Comparison of ENCODE assay signal across 23 cellular contexts in genomic region chr21:15182731-15183130, GRCh38.
DNase-seq lines count a peak whose midpoint lies in the region; ATAC-seq and TF ChIP-seq lines count a peak whose summit lies in the region.
"Had no signal": no experiment of that assay in that cellular context is flagged by ENCODE, and none has a peak within 500 bp of the region (broad histone marks: within the 10 kb centered on the region; RNA-seq: fewer than 3 reads in every experiment).

No MANE protein-coding gene starts in this region.

- H3K27ac Mint-ChIP-seq in stimulated activated effector memory CD8-positive, alpha-beta T cell treated with anti-CD3 and anti-CD28 coated beads, Interleukin-12 subunit alpha, Interleukin-12 subunit beta, amount 100 ng/mL, for 72 hours, result no peak overlapping the region
- H3K27ac Mint-ChIP-seq: CD14-positive monocyte; CD4-positive, alpha-beta memory T cell; CD4-positive, CD25-positive, alpha-beta regulatory T cell; CD8-positive, alpha-beta memory T cell had no signal

- no peak for TF ChIP-seq EP300 in sigmoid colon (IDR thresholded peaks at IDR 0.05)

- no peak overlapping the region for H3K4me3 ChIP-seq in GM12865 (ENCODE audit: low read depth, low read length)
- H3K4me3 ChIP-seq in sigmoid colon, result no peak overlapping the region
- H3K4me3 ChIP-seq: BLaER1 had no signal

- H3K9me3 ChIP-seq in sigmoid colon, result no peaks in the 10 kb centered on the region
- H3K9me3 ChIP-seq: BE2C had no signal

- H3K4me1 Mint-ChIP-seq in stimulated activated effector memory CD8-positive, alpha-beta T cell treated with anti-CD3 and anti-CD28 coated beads, Interleukin-12 subunit alpha, Interleukin-12 subunit beta, amount 100 ng/mL, for 72 hours, result peaks cover 7% of the 10 kb centered on the region
- H3K4me1 Mint-ChIP-seq: CD14-positive monocyte; CD4-positive, alpha-beta memory T cell; CD4-positive, CD25-positive, alpha-beta regulatory T cell; CD8-positive, alpha-beta memory T cell had no signal

- peak; percentile 17 for DNase-seq in GM12865 (ENCODE audit: low read depth)
- DNase-seq in stimulated activated effector memory CD8-positive, alpha-beta T cell treated with anti-CD3 and anti-CD28 coated beads, Interleukin-12 subunit alpha, Interleukin-12 subunit beta, amount 100 ng/mL, for 72 hours (ENCODE audit: low spot score in 2 of 2), result no peak
- DNase-seq in sigmoid colon, result no peak
- no peak for DNase-seq in NCI-H1417 (lab: John Stamatoyannopoulos, UW)
- no peak for DNase-seq in NCI-H524 treated with DMSO at 0.1 percent for 48 hours (lab: John Stamatoyannopoulos, UW)
- DNase-seq: 8988T; ACHN; BE2C; C1 segment of cervical spinal cord; CD4-positive, alpha-beta memory T cell; CD4-positive, CD25-positive, alpha-beta regulatory T cell; CD8-positive, alpha-beta memory T cell; COR-L47; DMS 273 treated with DMSO at 0.1 percent for 48 hours; DMS153; DMS53; DMS79; DND-41; EL; GDM1 had no signal

- no peaks in the 10 kb centered on the region for H3K9me3 Mint-ChIP-seq in stimulated activated effector memory CD8-positive, alpha-beta T cell treated with anti-CD3 and anti-CD28 coated beads, Interleukin-12 subunit alpha, Interleukin-12 subunit beta, amount 100 ng/mL, for 72 hours

- no peaks in the 10 kb centered on the region for H3K36me3 ChIP-seq in sigmoid colon
- H3K36me3 ChIP-seq: BE2C, BLaER1 had no signal

- H3K4me3 Mint-ChIP-seq in stimulated activated effector memory CD8-positive, alpha-beta T cell treated with anti-CD3 and anti-CD28 coated beads, Interleukin-12 subunit alpha, Interleukin-12 subunit beta, amount 100 ng/mL, for 72 hours, result no peak overlapping the region
- H3K4me3 Mint-ChIP-seq: CD14-positive monocyte; CD4-positive, alpha-beta memory T cell; CD4-positive, CD25-positive, alpha-beta regulatory T cell; CD8-positive, alpha-beta memory T cell had no signal

- intact Hi-C loops in sigmoid colon (cut with DNase I), result no loop called here

- ATAC-seq in HG02870 (IDR thresholded peaks at IDR 0.05; ENCODE audit: unreplicated experiment), result peak; percentile 65
- ATAC-seq in stimulated activated effector memory CD8-positive, alpha-beta T cell treated with anti-CD3 and anti-CD28 coated beads, Interleukin-12 subunit alpha, Interleukin-12 subunit beta, amount 100 ng/mL, for 72 hours, result peak; percentile 71

- TF ChIP-seq POLR2A in sigmoid colon (IDR thresholded peaks at IDR 0.05), result no peak

- no peaks in the 10 kb centered on the region for H3K36me3 Mint-ChIP-seq in stimulated activated effector memory CD8-positive, alpha-beta T cell treated with anti-CD3 and anti-CD28 coated beads, Interleukin-12 subunit alpha, Interleukin-12 subunit beta, amount 100 ng/mL, for 72 hours
- H3K36me3 Mint-ChIP-seq: CD14-positive monocyte; CD4-positive, alpha-beta memory T cell; CD4-positive, CD25-positive, alpha-beta regulatory T cell had no signal

- H3K4me1 ChIP-seq in sigmoid colon, result no peaks in the 10 kb centered on the region
- H3K4me1 ChIP-seq: BLaER1 had no signal

- H3K27ac ChIP-seq in sigmoid colon, result no peak overlapping the region
- H3K27ac ChIP-seq: BLaER1 had no signal

- no peaks in the 10 kb centered on the region for H3K27me3 ChIP-seq in sigmoid colon
- H3K27me3 ChIP-seq: BE2C, BLaER1 had no signal

- TF ChIP-seq CTCF in GM12865 (IDR thresholded peaks at IDR 0.05; ENCODE audit: insufficient read depth, low read depth, low read length, missing control alignments) (no peak), sigmoid colon (IDR thresholded peaks at IDR 0.05) (no peak)

- WGBS in sigmoid colon, 2 donors, result 86 to 89% methylated on average over 4 of the region's 4 CpGs
